Comparison of ENCODE assay signal across 8 cellular contexts in the genomic region with DNA sequence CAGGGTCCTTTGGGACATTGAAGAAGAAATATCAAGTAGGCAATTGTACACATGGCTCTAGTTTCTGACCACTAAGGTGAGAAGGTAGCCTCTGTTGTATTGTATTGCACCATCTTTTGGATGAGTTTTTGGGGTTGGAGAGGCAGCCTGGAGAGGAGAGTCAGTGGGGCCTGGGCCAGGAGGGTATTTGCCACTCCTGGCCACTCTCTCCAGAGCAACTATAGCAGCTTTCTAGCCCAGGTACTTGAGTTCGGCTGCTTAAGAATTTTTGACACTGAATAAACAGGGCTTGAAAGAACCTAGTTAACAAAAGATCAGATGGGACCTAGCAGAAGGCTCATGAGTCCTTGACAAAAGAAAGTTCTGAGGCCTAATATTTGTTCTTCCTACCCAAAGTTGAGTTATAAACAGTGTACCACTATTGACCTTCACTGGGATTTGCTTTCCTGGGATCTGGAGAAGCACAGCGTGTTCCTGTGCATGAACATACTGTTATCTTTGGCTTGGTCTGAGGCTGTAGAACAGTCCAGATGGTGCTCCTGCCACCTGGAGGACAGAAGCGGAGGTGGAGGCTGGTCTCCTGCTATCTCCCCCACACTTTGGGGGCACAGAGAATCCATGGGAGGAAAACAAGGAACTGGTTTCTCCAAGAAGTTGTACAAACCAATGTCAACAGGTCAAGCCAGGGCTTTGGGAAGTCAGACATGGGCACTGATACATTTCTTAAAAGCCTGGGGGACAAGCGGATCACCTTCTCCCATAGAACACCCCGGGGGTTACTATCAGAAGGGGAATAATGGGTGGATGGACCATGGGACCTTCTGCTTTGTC.
A peak's percentile ranks its signal among the peaks of the same experiment; 100 is the strongest.
DNase-seq lines count a peak whose midpoint lies in the region; ATAC-seq and TF ChIP-seq lines count a peak whose summit lies in the region.

No MANE protein-coding gene starts in this region.

- H3K27me3 ChIP-seq in left lung: no peaks in the 10 kb centered on the region

- ATAC-seq in left lung: peak; percentile 93
- no peak for ATAC-seq in HG03025 (IDR thresholded peaks at IDR 0.05; ENCODE audit: low FRiP score, unreplicated experiment)
- no peak for ATAC-seq in GM18907 (IDR thresholded peaks at IDR 0.05; ENCODE audit: unreplicated experiment)
- ATAC-seq in GM18498 (IDR thresholded peaks at IDR 0.05; ENCODE audit: unreplicated experiment): no peak

- H3K4me3 ChIP-seq in AG09309 (ENCODE audit: control insufficient read depth, low read depth, low read length) (no peak overlapping the region), left lung (no peak overlapping the region)

- H3K4me1 Mint-ChIP-seq in brain: peaks cover 12% of the 10 kb centered on the region
- no peaks in the 10 kb centered on the region for H3K4me1 Mint-ChIP-seq in activated T-cell treated with anti-CD3 and anti-CD28 coated beads, Interleukin-2, amount 50 U/mL, for 24 hours (ENCODE audit: low read depth)

- H3K27ac ChIP-seq in left lung: no peak overlapping the region

- no peak overlapping the region for H3K27ac Mint-ChIP-seq in brain
- no peak overlapping the region for H3K27ac Mint-ChIP-seq in activated T-cell treated with anti-CD3 and anti-CD28 coated beads, Interleukin-2, amount 50 U/mL, for 24 hours

- H3K4me3 Mint-ChIP-seq in brain: no peak overlapping the region
- H3K4me3 Mint-ChIP-seq in activated T-cell treated with anti-CD3 and anti-CD28 coated beads, Interleukin-2, amount 50 U/mL, for 24 hours: no peak overlapping the region

- no peaks in the 10 kb centered on the region for H3K27me3 Mint-ChIP-seq in brain
- H3K27me3 Mint-ChIP-seq in activated T-cell treated with anti-CD3 and anti-CD28 coated beads, Interleukin-2, amount 50 U/mL, for 24 hours: peaks cover 37% of the 10 kb centered on the region

- H3K36me3 Mint-ChIP-seq in brain: no peaks in the 10 kb centered on the region
- H3K36me3 Mint-ChIP-seq in activated T-cell treated with anti-CD3 and anti-CD28 coated beads, Interleukin-2, amount 50 U/mL, for 24 hours (ENCODE audit: low read depth): no peaks in the 10 kb centered on the region

- TF ChIP-seq CTCF in AG09309 (IDR thresholded peaks at IDR 0.05; ENCODE audit: control insufficient read depth, insufficient read depth, low read depth, low read length, missing control alignments) (peak; percentile 71), brain (conservative IDR thresholded peaks at IDR 0.05) (peak; percentile 32 to 34), left lung (IDR thresholded peaks at IDR 0.05) (peak; percentile 50 to 60)

- DNase-seq in AG09309 (ENCODE audit: low read depth) (peak; percentile 7), HK-2 (ENCODE audit: unreplicated experiment) (peak; percentile 10), left lung (peak in 1 of 2 donors; percentile 42)
- DNase-seq in activated T-cell treated with anti-CD3 and anti-CD28 coated beads, Interleukin-2, amount 50 U/mL, for 24 hours: no peak

- no peaks in the 10 kb centered on the region for H3K9me3 ChIP-seq in left lung

- no peaks in the 10 kb centered on the region for H3K36me3 ChIP-seq in left lung

- intact Hi-C loops in left lung (cut with DNase I): no loop called here

- H3K9me3 Mint-ChIP-seq in brain: no peaks in the 10 kb centered on the region
- no peaks in the 10 kb centered on the region for H3K9me3 Mint-ChIP-seq in activated T-cell treated with anti-CD3 and anti-CD28 coated beads, Interleukin-2, amount 50 U/mL, for 24 hours

- H3K4me1 ChIP-seq in left lung: peaks cover 4 to 13% of the 10 kb centered on the region in 2 donors
